In genomic region chr10:111921821-111922220, GRCh38 we compare ENCODE assay signal across 3 cellular contexts.
"Had no signal": no experiment of that assay in that cellular context is flagged by ENCODE, and none has a peak within 500 bp of the region (broad histone marks: within the 10 kb centered on the region; RNA-seq: fewer than 3 reads in every experiment).

No MANE protein-coding gene starts in this region.

- H3K4me3 ChIP-seq: GM12878 had no signal

- DNase-seq: GDM1, GF-D8 had no signal
